In genomic region chr6:6694825-6695710, GRCh38 we compare ENCODE assay signal across 1 cellular context.
TF ChIP-seq lines count a peak whose summit lies in the region.

No MANE protein-coding gene starts in this region.

TF ChIP-seq in K562, 482 proteins besides CTCF, POLR2A, EP300 and RAD21 (continued from another document and continues in another):
- TF ChIP-seq MGA (IDR thresholded peaks at IDR 0.05) (peak; percentile 46), NR2C2 (CRISPR knock-in tag; IDR thresholded peaks at IDR 0.05) (no peak), NR2C2 (tag; IDR thresholded peaks at IDR 0.05) (no peak), CTBP1 (IDR thresholded peaks at IDR 0.05; ENCODE audit: borderline replicate concordance) (peak; percentile 11; the same call in 1 of the 2 replicates), DPF2 (IDR thresholded peaks at IDR 0.05) (peak; percentile 18; the same call in 1 of the 2 replicates), MCM2 (IDR thresholded peaks at IDR 0.05; ENCODE audit: low read depth) (no peak), HLTF (IDR thresholded peaks at IDR 0.05) (no peak), SPI1 (IDR thresholded peaks at IDR 0.05; ENCODE audit: borderline replicate concordance, low read depth, low read length) (peak; percentile 44; the same call in 1 of the 2 replicates), TAF9B (IDR thresholded peaks at IDR 0.05; ENCODE audit: partially characterized antibody) (no peak), MAFG (tag; conservative IDR thresholded peaks at IDR 0.05) (no peak), ZNF316 (IDR thresholded peaks at IDR 0.05) (no peak), ZEB2 (IDR thresholded peaks at IDR 0.05) (peak; percentile 3; the same call in 1 of the 2 replicates), DMBX1 (CRISPR knock-in tag; IDR thresholded peaks at IDR 0.05; ENCODE audit: borderline replicate concordance) (peak; percentile 45; the same call in 1 of the 2 replicates), ZBTB9 (CRISPR knock-in tag; IDR thresholded peaks at IDR 0.05) (peak; percentile 47; the same call in 1 of the 2 replicates), ARID1B (IDR thresholded peaks at IDR 0.05) (peak; percentile 25; the same call in 1 of the 2 replicates), NONO (IDR thresholded peaks at IDR 0.05; ENCODE audit: low read depth in 2 of 2, low read length in 1 of 2) (no peak), ZKSCAN8 (CRISPR knock-in tag; IDR thresholded peaks at IDR 0.05) (no peak), FOXK1 (CRISPR knock-in tag; IDR thresholded peaks at IDR 0.05; ENCODE audit: borderline replicate concordance) (no peak), ELF1 (tag; IDR thresholded peaks at IDR 0.05) (peak; percentile 40; the same call in 1 of the 2 replicates), NUFIP1 (IDR thresholded peaks at IDR 0.05; ENCODE audit: partially characterized antibody) (no peak), HINFP (tag; conservative IDR thresholded peaks at IDR 0.05; ENCODE audit: low read depth) (peak; percentile 70; the same call in 1 of the 2 replicates), ZNF77 (CRISPR knock-in tag; IDR thresholded peaks at IDR 0.05) (no peak), ZNF274 (IDR thresholded peaks at IDR 0.05; ENCODE audit: borderline replicate concordance, low read depth, low read length) (no peak), FOS (IDR thresholded peaks at IDR 0.05; ENCODE audit: extremely low read depth, insufficient read length) (no peak), ZNF311 (CRISPR knock-in tag; IDR thresholded peaks at IDR 0.05) (0 out of 2 replicates have a peak, but pooled peaks have one; percentile 42), SMAD4 (CRISPR knock-in tag; conservative IDR thresholded peaks at IDR 0.05) (0 out of 2 replicates have a peak, but pooled peaks have one; percentile 55), CBX8 (IDR thresholded peaks at IDR 0.05; ENCODE audit: borderline replicate concordance, extremely low read depth, low read depth, low read length, poor library complexity, severe bottlenecking) (no peak)
- TF ChIP-seq, protein P1, sequence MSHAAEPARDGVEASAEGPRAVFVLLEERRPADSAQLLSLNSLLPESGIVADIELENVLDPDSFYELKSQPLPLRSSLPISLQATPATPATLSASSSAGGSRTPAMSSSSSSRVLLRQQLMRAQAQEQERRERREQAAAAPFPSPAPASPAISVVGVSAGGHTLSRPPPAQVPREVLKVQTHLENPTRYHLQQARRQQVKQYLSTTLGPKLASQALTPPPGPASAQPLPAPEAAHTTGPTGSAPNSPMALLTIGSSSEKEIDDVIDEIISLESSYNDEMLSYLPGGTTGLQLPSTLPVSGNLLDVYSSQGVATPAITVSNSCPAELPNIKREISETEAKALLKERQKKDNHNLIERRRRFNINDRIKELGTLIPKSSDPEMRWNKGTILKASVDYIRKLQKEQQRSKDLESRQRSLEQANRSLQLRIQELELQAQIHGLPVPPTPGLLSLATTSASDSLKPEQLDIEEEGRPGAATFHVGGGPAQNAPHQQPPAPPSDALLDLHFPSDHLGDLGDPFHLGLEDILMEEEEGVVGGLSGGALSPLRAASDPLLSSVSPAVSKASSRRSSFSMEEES (CRISPR knock-in tag; IDR thresholded peaks at IDR 0.05): peak; percentile 14
- TF ChIP-seq, protein P2, sequence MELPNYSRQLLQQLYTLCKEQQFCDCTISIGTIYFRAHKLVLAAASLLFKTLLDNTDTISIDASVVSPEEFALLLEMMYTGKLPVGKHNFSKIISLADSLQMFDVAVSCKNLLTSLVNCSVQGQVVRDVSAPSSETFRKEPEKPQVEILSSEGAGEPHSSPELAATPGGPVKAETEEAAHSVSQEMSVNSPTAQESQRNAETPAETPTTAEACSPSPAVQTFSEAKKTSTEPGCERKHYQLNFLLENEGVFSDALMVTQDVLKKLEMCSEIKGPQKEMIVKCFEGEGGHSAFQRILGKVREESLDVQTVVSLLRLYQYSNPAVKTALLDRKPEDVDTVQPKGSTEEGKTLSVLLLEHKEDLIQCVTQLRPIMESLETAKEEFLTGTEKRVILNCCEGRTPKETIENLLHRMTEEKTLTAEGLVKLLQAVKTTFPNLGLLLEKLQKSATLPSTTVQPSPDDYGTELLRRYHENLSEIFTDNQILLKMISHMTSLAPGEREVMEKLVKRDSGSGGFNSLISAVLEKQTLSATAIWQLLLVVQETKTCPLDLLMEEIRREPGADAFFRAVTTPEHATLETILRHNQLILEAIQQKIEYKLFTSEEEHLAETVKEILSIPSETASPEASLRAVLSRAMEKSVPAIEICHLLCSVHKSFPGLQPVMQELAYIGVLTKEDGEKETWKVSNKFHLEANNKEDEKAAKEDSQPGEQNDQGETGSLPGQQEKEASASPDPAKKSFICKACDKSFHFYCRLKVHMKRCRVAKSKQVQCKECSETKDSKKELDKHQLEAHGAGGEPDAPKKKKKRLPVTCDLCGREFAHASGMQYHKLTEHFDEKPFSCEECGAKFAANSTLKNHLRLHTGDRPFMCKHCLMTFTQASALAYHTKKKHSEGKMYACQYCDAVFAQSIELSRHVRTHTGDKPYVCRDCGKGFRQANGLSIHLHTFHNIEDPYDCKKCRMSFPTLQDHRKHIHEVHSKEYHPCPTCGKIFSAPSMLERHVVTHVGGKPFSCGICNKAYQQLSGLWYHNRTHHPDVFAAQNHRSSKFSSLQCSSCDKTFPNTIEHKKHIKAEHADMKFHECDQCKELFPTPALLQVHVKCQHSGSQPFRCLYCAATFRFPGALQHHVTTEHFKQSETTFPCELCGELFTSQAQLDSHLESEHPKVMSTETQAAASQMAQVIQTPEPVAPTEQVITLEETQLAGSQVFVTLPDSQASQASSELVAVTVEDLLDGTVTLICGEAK (IDR thresholded peaks at IDR 0.05): no peak; the same call in 1 of the 2 replicates
- TF ChIP-seq, protein P2 (CRISPR knock-in tag; IDR thresholded peaks at IDR 0.05): no peak
